In genomic region chr6:64988148-64988547, GRCh38 we compare ENCODE assay signal across 14 cellular contexts.
DNase-seq lines count a peak whose midpoint lies in the region; ATAC-seq, FAIRE-seq and TF ChIP-seq lines count a peak whose summit lies in the region.
"Had no signal": no experiment of that assay in that cellular context is flagged by ENCODE, and none has a peak within 500 bp of the region (broad histone marks: within the 10 kb centered on the region; RNA-seq: fewer than 3 reads in every experiment).

No MANE protein-coding gene starts in this region.

- no peaks in the 10 kb centered on the region for H3K36me3 ChIP-seq in endothelial cell of umbilical vein (ENCODE audit: control insufficient read depth in 2 of 2, extremely low read depth in 1 of 2, insufficient read depth in 2 of 2, low read length in 2 of 2)
- no peaks in the 10 kb centered on the region for H3K36me3 ChIP-seq in mesenchymal stem cell (ENCODE audit: control insufficient read depth in 1 of 2, insufficient read depth in 2 of 2, low read depth in 1 of 2, low read length in 2 of 2)
- H3K36me3 ChIP-seq in H7 (replicated peaks; ENCODE audit: control insufficient read depth, insufficient read depth, low read length): no peaks in the 10 kb centered on the region

- peak; percentile 4 for FAIRE-seq in endothelial cell of umbilical vein (lab: Jason Lieb, UNC)
- FAIRE-seq: H54 had no signal

- H3K9ac ChIP-seq in endothelial cell of umbilical vein (replicated peaks; ENCODE audit: extremely low read depth, insufficient read depth, low read length): no peak overlapping the region
- no peak overlapping the region for H3K9ac ChIP-seq in mesenchymal stem cell (ENCODE audit: low read length)

- 62% methylated on average over 1 of the region's 2 CpGs for WGBS in mesenchymal stem cell

- H2AK5ac ChIP-seq in mesenchymal stem cell (ENCODE audit: low read length, severe bottlenecking): peak overlapping the region; percentile 27

- ATAC-seq in Right ventricle myocardium inferior (no peak), GM19023 (IDR thresholded peaks at IDR 0.05; ENCODE audit: unreplicated experiment) (no peak), HG03439 (IDR thresholded peaks at IDR 0.05; ENCODE audit: unreplicated experiment) (no peak)

- H3K4me1 ChIP-seq in endothelial cell of umbilical vein (ENCODE audit: control insufficient read depth, extremely low read depth, insufficient read depth, low read length) (no peaks in the 10 kb centered on the region), mesenchymal stem cell (ENCODE audit: control insufficient read depth, insufficient read depth, low read depth, low read length) (peaks cover 1% of the 10 kb centered on the region)

- peak overlapping the region; percentile 97 for H2BK5ac ChIP-seq in mesenchymal stem cell (ENCODE audit: low read depth, low read length, poor library complexity, severe bottlenecking)

- no TSS peak for BruUV-seq in endothelial cell of umbilical vein (replicated peaks; lab: Mats Ljungman, UMichigan)

- dilution Hi-C loops in endothelial cell of umbilical vein (cut with MboI; ENCODE audit: extremely low pct_ligation_motif_present, low sequenced_read_pairs): no loop called here

- no peak overlapping the region for H2BK15ac ChIP-seq in mesenchymal stem cell (ENCODE audit: low read depth, poor library complexity, severe bottlenecking)

- H3K4me2 ChIP-seq in endothelial cell of umbilical vein (ENCODE audit: insufficient read depth, low read length) (no peak overlapping the region), mesenchymal stem cell (ENCODE audit: low read length, poor library complexity, severe bottlenecking) (no peak overlapping the region)
- H3K4me2 ChIP-seq: PC-9 had no signal

- H3K27ac ChIP-seq in endothelial cell of umbilical vein (ENCODE audit: insufficient read depth, low read depth, low read length) (no peak overlapping the region), mesenchymal stem cell (ENCODE audit: low read length, poor library complexity, severe bottlenecking) (peak overlapping the region; percentile 98)
- H3K27ac ChIP-seq: PC-9 had no signal

- CTCF ChIA-PET in endothelial cell of umbilical vein (lab: Charles Lee): no interaction called here

- no peak overlapping the region for H2BK120ac ChIP-seq in mesenchymal stem cell (ENCODE audit: low read depth, low read length)

- TF ChIP-seq POLR2A in endothelial cell of umbilical vein (IDR thresholded peaks at IDR 0.05; ENCODE audit: low read depth, low read length): no peak

- H3K27me3 ChIP-seq in endothelial cell of umbilical vein (ENCODE audit: control insufficient read depth in 2 of 2, insufficient read depth in 2 of 2, low read length in 2 of 2) (no peaks in the 10 kb centered on the region), mesenchymal stem cell (ENCODE audit: control insufficient read depth in 1 of 2, insufficient read depth in 1 of 2, low read length in 2 of 2) (no peaks in the 10 kb centered on the region), H7 (ENCODE audit: control insufficient read depth, insufficient read depth, low read length) (no peaks in the 10 kb centered on the region)

- POLR2A ChIA-PET in endothelial cell of umbilical vein (lab: Charles Lee): no interaction called here

- H4K20me1 ChIP-seq in endothelial cell of umbilical vein (replicated peaks; ENCODE audit: control insufficient read depth, extremely low read depth, insufficient read depth, low read length): no peaks in the 10 kb centered on the region

- H3K79me1 ChIP-seq in mesenchymal stem cell (replicated peaks; ENCODE audit: low read length, poor library complexity, severe bottlenecking): no peaks in the 10 kb centered on the region

- H4K91ac ChIP-seq in mesenchymal stem cell (ENCODE audit: low read length): no peak overlapping the region

- H3K9me3 ChIP-seq in endothelial cell of umbilical vein (replicated peaks; ENCODE audit: control insufficient read depth, insufficient read depth, low read length) (no peaks in the 10 kb centered on the region), mesenchymal stem cell (ENCODE audit: control insufficient read depth, low read length) (no peaks in the 10 kb centered on the region)

- H3K18ac ChIP-seq in mesenchymal stem cell (ENCODE audit: low read depth in 1 of 2, low read length in 2 of 2): no peak overlapping the region

- H3K9me1 ChIP-seq in endothelial cell of umbilical vein (replicated peaks; ENCODE audit: control insufficient read depth, extremely low read depth, insufficient read depth, low read length): no peaks in the 10 kb centered on the region

- H4K8ac ChIP-seq in mesenchymal stem cell (ENCODE audit: low read length): peak overlapping the region; percentile 2

- no peak overlapping the region for H3K23ac ChIP-seq in mesenchymal stem cell (ENCODE audit: low read length in 2 of 2)

- DNase-seq in DMS53 treated with DMSO at 0.1 percent for 48 hours (lab: John Stamatoyannopoulos, UW; ENCODE audit: unreplicated experiment) (peak; percentile 14), NCI-H69 (lab: John Stamatoyannopoulos, UW) (peak; percentile 79), endothelial cell of umbilical vein (ENCODE audit: low read depth, low spot score) (no peak), mesenchymal stem cell (no peak), H7 (no peak), Right ventricle myocardium inferior (ENCODE audit: missing footprints) (no peak)
- DNase-seq: AML-193, GF-D8, NCI-H1436, NCI-H2029 treated with DMSO at 0.1 percent for 48 hours, PC-9 had no signal

- no peak for TF ChIP-seq CTCF in endothelial cell of umbilical vein (IDR thresholded peaks at IDR 0.05; ENCODE audit: extremely low read depth in 1 of 2, insufficient read depth in 1 of 2, low read depth in 1 of 2, low read length in 2 of 2)

- H2AFZ ChIP-seq in endothelial cell of umbilical vein (ENCODE audit: low read depth, low read length): no peak overlapping the region
- H2AFZ ChIP-seq in mesenchymal stem cell (ENCODE audit: low read depth, low read length): no peak overlapping the region
- H2AFZ ChIP-seq: PC-9 had no signal

- H3K4ac ChIP-seq in mesenchymal stem cell (ENCODE audit: low read depth in 1 of 2, low read length in 2 of 2): peak overlapping the region in 1 of 2 experiments; percentile 35

- no peaks in the 10 kb centered on the region for H3K79me2 ChIP-seq in endothelial cell of umbilical vein (ENCODE audit: control insufficient read depth, insufficient read depth, low read length)

- no peak overlapping the region for H3K14ac ChIP-seq in mesenchymal stem cell (ENCODE audit: low read length in 2 of 2)

- no peak overlapping the region for H3K4me3 ChIP-seq in endothelial cell of umbilical vein (replicated peaks in 1 of 3; ENCODE audit: insufficient read depth in 1 of 3, low read depth in 1 of 3, low read length in 3 of 3)
- no peak overlapping the region for H3K4me3 ChIP-seq in mesenchymal stem cell (ENCODE audit: insufficient read depth in 1 of 2, low read depth in 1 of 2, low read length in 2 of 2)
- H3K4me3 ChIP-seq in H7 (ENCODE audit: insufficient read depth, low read depth, low read length): no peak overlapping the region
- H3K4me3 ChIP-seq: PC-9 had no signal

- H2BK12ac ChIP-seq in mesenchymal stem cell (ENCODE audit: low read length in 2 of 2): no peak overlapping the region

- intact Hi-C loops in endothelial cell of umbilical vein (cut with micrococcal nuclease): no loop called here
- intact Hi-C loops in Right ventricle myocardium inferior (cut with DNase I): no loop called here

TF ChIP-seq in endothelial cell of umbilical vein, 7 proteins besides CTCF, POLR2A, EP300 and RAD21:
- TF ChIP-seq, protein P1, sequence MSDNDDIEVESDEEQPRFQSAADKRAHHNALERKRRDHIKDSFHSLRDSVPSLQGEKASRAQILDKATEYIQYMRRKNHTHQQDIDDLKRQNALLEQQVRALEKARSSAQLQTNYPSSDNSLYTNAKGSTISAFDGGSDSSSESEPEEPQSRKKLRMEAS (IDR thresholded peaks at IDR 0.05; ENCODE audit: insufficient read depth, insufficient read length): no peak
- TF ChIP-seq JUN (IDR thresholded peaks at IDR 0.05; ENCODE audit: borderline replicate concordance, insufficient read depth, insufficient read length, low read depth) (no peak), EZH2 (IDR thresholded peaks at IDR 0.05; ENCODE audit: borderline replicate concordance, low read depth, low read length, severe bottlenecking) (no peak), FOS (IDR thresholded peaks at IDR 0.05; ENCODE audit: borderline replicate concordance, insufficient read depth, low read length) (no peak), GATA2 (IDR thresholded peaks at IDR 0.05; ENCODE audit: insufficient read depth, insufficient read length, low read depth, low read length) (no peak), MYC (IDR thresholded peaks at IDR 0.05; ENCODE audit: low read depth, low read length) (no peak), POLR2AphosphoS5 (IDR thresholded peaks at IDR 0.05; ENCODE audit: insufficient read depth, low read depth, low read length) (no peak)

Comparison
In these comparisons a context has a peak if more than half of its experiments do, and no peak if none do; other contexts are left out.
1. DNase-seq: peak in DMS53 treated with DMSO at 0.1 percent for 48 hours (single experiment) and NCI-H69 (single experiment); none in endothelial cell of umbilical vein (single experiment), mesenchymal stem cell (single experiment), H7 (single experiment) and Right ventricle myocardium inferior (single experiment).